In the genomic region with DNA sequence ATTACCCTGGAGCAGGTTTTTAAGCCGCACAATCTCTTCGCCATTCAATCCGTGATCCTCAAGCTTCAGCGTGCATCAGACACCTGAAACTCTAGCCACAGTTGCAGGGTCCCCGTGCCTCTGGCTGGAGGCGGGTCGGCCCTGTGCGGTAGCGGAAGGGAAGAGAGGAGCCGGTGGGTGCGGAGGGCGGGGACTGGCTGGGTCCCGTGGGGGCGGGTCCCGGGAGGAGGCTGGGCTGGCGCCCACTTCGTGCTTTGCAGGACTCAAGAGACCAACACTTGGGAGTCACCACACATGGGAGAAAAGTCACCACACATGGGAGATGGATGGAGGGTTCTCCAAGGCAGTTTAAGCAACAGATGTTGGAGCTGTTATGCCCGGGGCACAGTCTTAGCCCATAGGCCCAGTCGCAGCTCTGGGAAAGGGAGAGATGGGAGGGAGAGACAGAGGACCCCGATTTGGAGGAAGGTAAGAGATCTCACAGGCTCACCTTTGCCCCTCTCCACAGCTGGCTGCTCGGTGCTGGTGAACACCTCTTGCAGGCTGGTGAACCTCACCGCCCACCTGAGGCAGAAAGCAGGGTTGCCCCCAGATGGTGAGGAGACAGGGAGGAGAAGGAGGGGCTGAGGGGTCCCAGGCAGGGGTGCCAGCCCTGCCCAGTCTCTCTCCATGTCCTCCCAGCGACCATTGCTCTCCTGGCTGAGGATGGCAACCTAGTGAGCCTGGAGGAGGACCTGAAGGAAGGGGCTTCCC, we compare ENCODE assay signal across 10 cellular contexts. TPM values are rescaled to one million over a fixed set of nuclear protein-coding genes. Genes with fewer than 3 reads are reported as not detected.
DNase-seq lines count a peak whose midpoint lies in the region; ATAC-seq and FAIRE-seq lines count a peak whose summit lies in the region.
"Had no signal": no experiment of that assay in that cellular context is flagged by ENCODE, and none has a peak within 500 bp of the region (broad histone marks: within the 10 kb centered on the region; RNA-seq: fewer than 3 reads in every experiment).

No MANE protein-coding gene starts in this region.

- ATAC-seq in activated CD4-positive, alpha-beta T cell treated with anti-CD3 and anti-CD28 coated beads for 36 hours = peak; percentile 18
- ATAC-seq in HG03378 (IDR thresholded peaks at IDR 0.05; ENCODE audit: unreplicated experiment) = no peak
- no peak for ATAC-seq in HG02571 (IDR thresholded peaks at IDR 0.05; ENCODE audit: unreplicated experiment)

- H3K4me1 Mint-ChIP-seq in activated CD4-positive, alpha-beta T cell treated with anti-CD3 and anti-CD28 coated beads for 36 hours = peaks cover 34% of the 10 kb centered on the region

- DNase-seq in DMS153 (lab: John Stamatoyannopoulos, UW) (peak; percentile 33), HTR-8/SVneo (ENCODE audit: insufficient read length, low spot score) (no peak), DMS 273 treated with DMSO at 0.1 percent for 48 hours (lab: John Stamatoyannopoulos, UW) (no peak)
- DNase-seq in activated CD4-positive, alpha-beta T cell treated with anti-CD3 and anti-CD28 coated beads for 36 hours = peak; percentile 63
- peak; percentile 38 for DNase-seq in effector CD8-positive, alpha-beta T cell (lab: John Stamatoyannopoulos, UW)
- DNase-seq in stimulated activated CD4-positive, alpha-beta T cell treated with anti-CD3 and anti-CD28 coated beads, Interleukin-12 subunit alpha, Interleukin-12 subunit beta, amount 100 ng/mL, for 4 hours = peak; percentile 56

- intact Hi-C loops in activated CD4-positive, alpha-beta T cell treated with anti-CD3 and anti-CD28 coated beads for 36 hours (cut with DNase I, micrococcal nuclease) = loop anchor here in 1 of 2 experiments (2.0 kb wide), 1 partner anchor 13 kb away; a partner anchor contains a TSS

- H3K27me3 Mint-ChIP-seq in activated CD4-positive, alpha-beta T cell treated with anti-CD3 and anti-CD28 coated beads for 36 hours = no peaks in the 10 kb centered on the region

- no peaks in the 10 kb centered on the region for H3K9me3 Mint-ChIP-seq in activated CD4-positive, alpha-beta T cell treated with anti-CD3 and anti-CD28 coated beads for 36 hours (ENCODE audit: low read depth)

- no peak for FAIRE-seq in HTR-8/SVneo (lab: Jason Lieb, UNC)
- FAIRE-seq: G401.6, islet of Langerhans had no signal

- peak overlapping the region; percentile 55 for H3K27ac Mint-ChIP-seq in activated CD4-positive, alpha-beta T cell treated with anti-CD3 and anti-CD28 coated beads for 36 hours

- CTCF ChIA-PET in activated CD4-positive, alpha-beta T cell treated with anti-CD3 and anti-CD28 coated beads for 36 hours (lab: Charles Lee) = interaction anchor here (0.6 kb wide), 1 partner anchor 270 kb away, joined by 3 read pairs; no protein-coding TSS in a partner anchor

- POLR2A ChIA-PET in activated CD4-positive, alpha-beta T cell treated with anti-CD3 and anti-CD28 coated beads for 36 hours (lab: Charles Lee) = no interaction called here

- H3K36me3 Mint-ChIP-seq in activated CD4-positive, alpha-beta T cell treated with anti-CD3 and anti-CD28 coated beads for 36 hours (ENCODE audit: low read depth) = peaks cover 15% of the 10 kb centered on the region

- peak overlapping the region; percentile 43 for H3K4me3 Mint-ChIP-seq in activated CD4-positive, alpha-beta T cell treated with anti-CD3 and anti-CD28 coated beads for 36 hours

RNA-seq across cellular contexts. Expression of a gene that starts 1.0 kb away (rescaled TPM):
- 1 to 10 TPM in 1 of 2 experiments, under 1 TPM in 1; 0.30 to 1.3 TPM for total RNA-seq in activated CD4-positive, alpha-beta T cell treated with anti-CD3 and anti-CD28 coated beads for 36 hours

RNA-seq across cellular contexts. Expression of a gene that starts 4.0 kb away (rescaled TPM):
- 100 to 1,000 TPM; 131 to 134 TPM for total RNA-seq in activated CD4-positive, alpha-beta T cell treated with anti-CD3 and anti-CD28 coated beads for 36 hours

RNA-seq across cellular contexts. Expression of a gene that starts 8.9 kb away (rescaled TPM):
- 1 to 10 TPM in 1 of 2 experiments, under 1 TPM in 1; 0.32 to 1.1 TPM for total RNA-seq in activated CD4-positive, alpha-beta T cell treated with anti-CD3 and anti-CD28 coated beads for 36 hours

RNA-seq across cellular contexts. Expression of a gene that starts 9.5 kb away (rescaled TPM):
- total RNA-seq in activated CD4-positive, alpha-beta T cell treated with anti-CD3 and anti-CD28 coated beads for 36 hours = under 1 TPM in 1 of 2 experiments, not detected in 1; 0.80 TPM

RNA-seq across cellular contexts. Expression of a gene that starts 12.8 kb away (rescaled TPM):
- total RNA-seq in activated CD4-positive, alpha-beta T cell treated with anti-CD3 and anti-CD28 coated beads for 36 hours = 1 to 10 TPM; 1.6 to 1.7 TPM

Comparison
In these comparisons a context has a peak if more than half of its experiments do, and no peak if none do; other contexts are left out.
1. DNase-seq: peak in DMS153 (single experiment), activated CD4-positive, alpha-beta T cell treated with anti-CD3 and anti-CD28 coated beads for 36 hours (single experiment), effector CD8-positive, alpha-beta T cell (single experiment) and stimulated activated CD4-positive, alpha-beta T cell treated with anti-CD3 and anti-CD28 coated beads, Interleukin-12 subunit alpha, Interleukin-12 subunit beta, amount 100 ng/mL, for 4 hours (single experiment); none in HTR-8/SVneo (single experiment) and DMS 273 treated with DMSO at 0.1 percent for 48 hours (single experiment).